Comparison of ENCODE assay signal across 14 cellular contexts in the genomic region with DNA sequence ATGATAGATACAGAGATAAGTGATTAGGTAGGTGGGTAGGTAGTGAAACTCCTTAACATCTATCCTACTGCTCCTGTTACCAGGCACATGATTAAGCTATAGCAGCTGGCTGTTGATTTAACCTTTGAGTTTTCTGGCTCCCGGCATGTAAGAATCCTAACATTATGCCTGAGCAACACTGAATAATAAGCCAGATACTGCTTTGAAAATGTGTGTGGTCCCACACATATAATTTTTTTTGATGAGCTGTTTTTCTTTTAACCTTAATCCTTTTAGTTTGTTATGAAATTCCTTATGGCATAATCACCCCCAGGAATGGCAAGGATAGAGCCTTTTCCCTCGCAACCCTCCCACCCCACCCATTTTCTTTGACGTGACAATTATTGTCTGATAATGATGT.
DNase-seq lines count a peak whose midpoint lies in the region; ATAC-seq, FAIRE-seq and TF ChIP-seq lines count a peak whose summit lies in the region.
"Had no signal": no experiment of that assay in that cellular context is flagged by ENCODE, and none has a peak within 500 bp of the region (broad histone marks: within the 10 kb centered on the region; RNA-seq: fewer than 3 reads in every experiment).

No MANE protein-coding gene starts in this region.

- H3K9me3 ChIP-seq in MG63 (no peaks in the 10 kb centered on the region), neural progenitor cell (ENCODE audit: low read depth) (no peaks in the 10 kb centered on the region), kidney (ENCODE audit: control insufficient read depth in 1 of 2, low read length in 2 of 2) (no peaks in the 10 kb centered on the region)
- H3K9me3 ChIP-seq: psoas muscle had no signal

- in situ Hi-C loops in brain microvascular endothelial cell (cut with HindIII; ENCODE audit: low pct_ligation_motif_present, low sequenced_read_pairs): no loop called here

- no peak for ATAC-seq in HG02763 (IDR thresholded peaks at IDR 0.05; ENCODE audit: unreplicated experiment)
- no peak for ATAC-seq in left lobe of liver
- ATAC-seq: psoas muscle had no signal

- H3K4me2 ChIP-seq in neural progenitor cell: no peak overlapping the region

- H3K27me3 ChIP-seq in MG63: no peaks in the 10 kb centered on the region
- no peaks in the 10 kb centered on the region for H3K27me3 ChIP-seq in brain microvascular endothelial cell (replicated peaks)
- no peaks in the 10 kb centered on the region for H3K27me3 ChIP-seq in neural progenitor cell

- H3K9ac ChIP-seq in neural progenitor cell (no peak overlapping the region), kidney (ENCODE audit: low read length in 2 of 2) (no peak overlapping the region)

- no peak for FAIRE-seq in kidney (lab: Jason Lieb, UNC)

- no peak overlapping the region for H3K4me3 ChIP-seq in MG63
- H3K4me3 ChIP-seq in brain microvascular endothelial cell (ENCODE audit: low read depth, low read length): no peak overlapping the region
- H3K4me3 ChIP-seq in neural progenitor cell: no peak overlapping the region
- H3K4me3 ChIP-seq in kidney (ENCODE audit: low read length in 2 of 2): no peak overlapping the region
- H3K4me3 ChIP-seq: psoas muscle had no signal

- H3K27ac ChIP-seq in brain microvascular endothelial cell (peak overlapping the region; percentile 49), neural progenitor cell (no peak overlapping the region), kidney (ENCODE audit: low read depth in 2 of 2, low read length in 2 of 2) (no peak overlapping the region)
- H3K27ac ChIP-seq: psoas muscle had no signal

- H3K9me3 Mint-ChIP-seq in nephron (no peaks in the 10 kb centered on the region), neural progenitor cell (peaks cover 2% of the 10 kb centered on the region)
- H3K9me3 Mint-ChIP-seq: activated CD4-positive, alpha-beta memory T cell treated with anti-CD3 and anti-CD28 coated beads, Interleukin-2, amount 10 ng/mL, durations not matched to agents 7 days and 5 days; mesothelial cell of epicardium had no signal

- no peaks in the 10 kb centered on the region for H4K20me1 ChIP-seq in neural progenitor cell (ENCODE audit: low read depth)

- no peaks in the 10 kb centered on the region for H3K36me3 ChIP-seq in MG63
- H3K36me3 ChIP-seq in brain microvascular endothelial cell (replicated peaks): no peaks in the 10 kb centered on the region
- no peaks in the 10 kb centered on the region for H3K36me3 ChIP-seq in neural progenitor cell
- H3K36me3 ChIP-seq in kidney (ENCODE audit: control insufficient read depth in 1 of 2, insufficient read depth in 2 of 2, low read length in 2 of 2): no peaks in the 10 kb centered on the region

- H3K36me3 Mint-ChIP-seq in nephron (ENCODE audit: low read depth): no peaks in the 10 kb centered on the region
- no peaks in the 10 kb centered on the region for H3K36me3 Mint-ChIP-seq in neural progenitor cell
- H3K36me3 Mint-ChIP-seq: mesothelial cell of epicardium had no signal

- no peak overlapping the region for H2AFZ ChIP-seq in neural progenitor cell (replicated peaks)

- no peak for TF ChIP-seq CTCF in brain microvascular endothelial cell (IDR thresholded peaks at IDR 0.05; ENCODE audit: low read depth, low read length, missing control alignments)
- TF ChIP-seq CTCF in nephron (IDR thresholded peaks at IDR 0.05; ENCODE audit: unreplicated experiment in 3 of 3): no peak
- no peak for TF ChIP-seq CTCF in neural progenitor cell (IDR thresholded peaks at IDR 0.05)
- TF ChIP-seq CTCF in kidney (IDR thresholded peaks at IDR 0.05; ENCODE audit: borderline replicate concordance, extremely low read depth, insufficient read depth): no peak

- H3K27me3 Mint-ChIP-seq in nephron (ENCODE audit: low read depth) (no peaks in the 10 kb centered on the region), neural progenitor cell (ENCODE audit: insufficient read depth, low read depth) (no peaks in the 10 kb centered on the region)

- H3K4me1 Mint-ChIP-seq in nephron: peaks cover 65% of the 10 kb centered on the region
- H3K4me1 Mint-ChIP-seq in neural progenitor cell: peaks cover 57% of the 10 kb centered on the region

- H3K4me1 ChIP-seq in neural progenitor cell: peaks cover 9% of the 10 kb centered on the region
- H3K4me1 ChIP-seq in kidney (ENCODE audit: control insufficient read depth in 1 of 2, insufficient read depth in 1 of 2, low read depth in 1 of 2, low read length in 2 of 2): peaks cover 12 to 33% of the 10 kb centered on the region in 2 donors
- H3K4me1 ChIP-seq: psoas muscle had no signal

- intact Hi-C loops in kidney (cut with DNase I): no loop called here

- H3F3A ChIP-seq in neural progenitor cell (ENCODE audit: low read depth): no peaks in the 10 kb centered on the region

- H3K27ac Mint-ChIP-seq in nephron: peak overlapping the region; percentile 98 to 99 (median 99)
- no peak overlapping the region for H3K27ac Mint-ChIP-seq in neural progenitor cell
- H3K27ac Mint-ChIP-seq: activated CD4-positive, alpha-beta memory T cell treated with anti-CD3 and anti-CD28 coated beads, Interleukin-2, amount 10 ng/mL, durations not matched to agents 7 days and 5 days; mesothelial cell of epicardium had no signal

- DNase-seq in Daoy (ENCODE audit: low read depth): peak; percentile 71
- DNase-seq in MG63: peak; percentile 25
- peak; percentile 36 for DNase-seq in brain microvascular endothelial cell
- DNase-seq in neural progenitor cell (ENCODE audit: low spot score): no peak
- no peak for DNase-seq in kidney
- DNase-seq in left lobe of liver (ENCODE audit: low spot score): no peak
- DNase-seq: activated CD4-positive, alpha-beta memory T cell treated with anti-CD3 and anti-CD28 coated beads, Interleukin-2, amount 10 ng/mL, durations not matched to agents 7 days and 5 days; activated gamma-delta T cell treated with Interleukin-2 at 50 U/mL for 16 hours; caudate nucleus; KBM-7; psoas muscle had no signal

- no peak overlapping the region for H3K4me3 Mint-ChIP-seq in nephron
- H3K4me3 Mint-ChIP-seq in neural progenitor cell: no peak overlapping the region
- H3K4me3 Mint-ChIP-seq: activated CD4-positive, alpha-beta memory T cell treated with anti-CD3 and anti-CD28 coated beads, Interleukin-2, amount 10 ng/mL, durations not matched to agents 7 days and 5 days; mesothelial cell of epicardium had no signal

- H3K79me2 ChIP-seq in neural progenitor cell (ENCODE audit: low read depth): no peaks in the 10 kb centered on the region

Comparison
In these comparisons a context has a peak if more than half of its experiments do, and no peak if none do; other contexts are left out.
1. DNase-seq: peak in Daoy (single experiment), MG63 (single experiment) and brain microvascular endothelial cell (single experiment); none in neural progenitor cell (single experiment), kidney (single experiment) and left lobe of liver (single experiment).